ENCODE assay signal across 13 cellular contexts in the genomic region with DNA sequence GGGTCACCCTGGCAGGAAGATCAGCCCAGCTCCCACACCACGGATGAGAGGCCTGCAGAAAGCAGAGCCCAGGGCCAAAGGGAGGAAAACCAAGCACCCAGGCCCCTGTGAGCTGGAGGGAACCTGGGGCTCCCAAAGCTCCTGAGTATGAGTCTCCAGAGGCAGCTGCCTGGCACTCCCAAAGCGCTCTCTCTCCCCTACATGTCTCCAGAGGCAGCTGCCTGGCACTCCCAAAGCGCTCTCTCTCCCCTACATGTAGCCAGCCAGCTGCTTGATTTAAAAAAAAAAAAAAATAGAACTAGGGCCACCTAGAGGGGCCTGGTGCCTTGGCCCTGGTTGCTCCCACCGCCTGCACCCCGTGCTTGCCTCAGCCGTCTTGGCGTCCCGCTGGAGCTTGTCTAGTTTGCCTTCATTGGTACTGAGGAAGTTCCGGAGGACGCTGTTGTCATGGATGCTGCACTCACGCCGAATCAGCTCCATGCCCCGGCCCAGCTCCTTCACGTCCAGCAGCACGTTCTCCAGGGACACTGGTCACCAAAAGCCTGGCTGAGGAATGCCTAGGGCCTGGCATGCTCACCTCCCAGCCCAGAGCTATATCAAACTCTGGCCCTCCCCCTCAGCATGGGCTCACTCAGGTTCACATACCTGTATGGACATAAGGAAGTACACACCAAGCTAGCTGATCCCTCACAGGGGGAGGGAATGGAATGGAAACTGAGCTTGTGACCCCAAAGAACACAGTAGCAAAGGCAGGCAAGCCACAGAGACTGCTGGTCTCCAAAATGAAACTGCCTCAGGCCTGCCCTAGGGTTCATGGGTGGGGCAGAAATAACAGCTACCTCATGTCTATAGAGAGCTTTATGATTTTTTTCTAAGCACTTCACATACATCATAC. TPM values are rescaled to one million over a fixed set of nuclear protein-coding genes. Genes with fewer than 3 reads are reported as not detected.
DNase-seq lines count a peak whose midpoint lies in the region; ATAC-seq and TF ChIP-seq lines count a peak whose summit lies in the region.
"Had no signal": no experiment of that assay in that cellular context is flagged by ENCODE, and none has a peak within 500 bp of the region (broad histone marks: within the 10 kb centered on the region; RNA-seq: fewer than 3 reads in every experiment).

No MANE protein-coding gene starts in this region.

- H3K4me1 Mint-ChIP-seq in type B pancreatic cell (ENCODE audit: unreplicated experiment): peaks cover 11% of the 10 kb centered on the region
- peaks cover 7% of the 10 kb centered on the region for H3K4me1 Mint-ChIP-seq in glutamatergic neuron (ENCODE audit: low read depth, unreplicated experiment)

- H3K27me3 ChIP-seq in cardiac muscle cell (no peaks in the 10 kb centered on the region), muscle layer of colon (ENCODE audit: control insufficient read depth in 1 of 2, insufficient read depth in 2 of 2, low read length in 2 of 2) (no peaks in the 10 kb centered on the region)
- H3K27me3 ChIP-seq: neutrophil had no signal

- no peaks in the 10 kb centered on the region for H3K27me3 Mint-ChIP-seq in type B pancreatic cell
- H3K27me3 Mint-ChIP-seq in glutamatergic neuron (ENCODE audit: unreplicated experiment): peaks cover 7% of the 10 kb centered on the region

- H3K9me3 Mint-ChIP-seq in type B pancreatic cell (no peaks in the 10 kb centered on the region), glutamatergic neuron (ENCODE audit: unreplicated experiment) (peaks cover 5% of the 10 kb centered on the region)

- H3K9me3 ChIP-seq in cardiac muscle cell (ENCODE audit: low read depth) (no peaks in the 10 kb centered on the region), muscle layer of colon (ENCODE audit: low read length) (no peaks in the 10 kb centered on the region)
- H3K9me3 ChIP-seq: neutrophil had no signal

- H3K4me1 ChIP-seq in cardiac muscle cell (ENCODE audit: low read depth) (peaks cover 10% of the 10 kb centered on the region), muscle layer of colon (ENCODE audit: insufficient read depth, low read length) (peaks cover 8% of the 10 kb centered on the region)

- intact Hi-C loops in Right ventricle myocardium inferior (cut with DNase I): no loop called here

- peak overlapping the region; percentile 26 for H3K27ac Mint-ChIP-seq in type B pancreatic cell
- no peak overlapping the region for H3K27ac Mint-ChIP-seq in glutamatergic neuron (ENCODE audit: unreplicated experiment)

- H3K36me3 ChIP-seq in cardiac muscle cell (no peaks in the 10 kb centered on the region), muscle layer of colon (ENCODE audit: insufficient read depth, low read length) (peaks cover 71% of the 10 kb centered on the region)

- H3K36me3 Mint-ChIP-seq in type B pancreatic cell (peaks cover 5% of the 10 kb centered on the region), glutamatergic neuron (ENCODE audit: unreplicated experiment) (no peaks in the 10 kb centered on the region)

- H3K27ac ChIP-seq in cardiac muscle cell (peak overlapping the region; percentile 13), angular gyrus (ENCODE audit: low read depth, low read length) (peak overlapping the region; percentile 25), muscle layer of colon (ENCODE audit: low read depth, low read length) (peak overlapping the region; percentile 20)
- H3K27ac ChIP-seq: neutrophil had no signal

- H3K4me3 ChIP-seq in cardiac muscle cell (no peak overlapping the region), muscle layer of colon (ENCODE audit: low read depth in 1 of 2, low read length in 2 of 2) (no peak overlapping the region)

- ATAC-seq in Right ventricle myocardium inferior: no peak

- DNase-seq in cardiac muscle cell (ENCODE audit: low read depth in 1 of 2, low spot score in 1 of 2): no peak
- no peak for DNase-seq in Right ventricle myocardium inferior (ENCODE audit: missing footprints)
- DNase-seq in type B pancreatic cell (ENCODE audit: extremely low spot score, unreplicated experiment): no peak
- DNase-seq in glutamatergic neuron: no peak
- no peak for DNase-seq in cortex of kidney (lab: John Stamatoyannopoulos, UW)
- no peak for DNase-seq in NCI-H2227 treated with DMSO at 0.1 percent for 48 hours (lab: John Stamatoyannopoulos, UW)
- DNase-seq: effector memory CD4-positive, alpha-beta T cell; NCI-H1694 treated with DMSO at 0.1 percent for 48 hours; stimulated activated CD4-positive, alpha-beta T cell treated with anti-CD3 and anti-CD28 coated beads, Interleukin-2, amount 100 ng/mL, for 24 hours; T-helper 9 cell had no signal

- no peak overlapping the region for H3K9ac ChIP-seq in muscle layer of colon (ENCODE audit: low read length)

- no peak overlapping the region for H3K4me3 Mint-ChIP-seq in type B pancreatic cell
- no peak overlapping the region for H3K4me3 Mint-ChIP-seq in glutamatergic neuron (ENCODE audit: unreplicated experiment)

- TF ChIP-seq CTCF in cardiac muscle cell (IDR thresholded peaks at IDR 0.05; ENCODE audit: low read depth, low read length) (no peak), type B pancreatic cell (conservative IDR thresholded peaks at IDR 0.05) (no peak), glutamatergic neuron (IDR thresholded peaks at IDR 0.05; ENCODE audit: partially characterized antibody, unreplicated experiment) (no peak)

RNA-seq across cellular contexts. Expression of gene PRPF40B, which starts 24.7 kb away (rescaled TPM):
- 27.4 and 52.9 TPM in 2 replicates for total RNA-seq in cardiac muscle cell
- 46.4 and 67.0 TPM in 2 replicates for polyA plus RNA-seq in cardiac muscle cell
- total RNA-seq in Right ventricle myocardium inferior: 17.1 TPM
- total RNA-seq in type B pancreatic cell (ENCODE audit: low replicate concordance): 25.0 and 35.4 TPM in 2 replicates
- total RNA-seq in glutamatergic neuron (ENCODE audit: unreplicated experiment): 26.4 TPM

RNA-seq across cellular contexts. Expression of gene FAM186B, which starts 42.6 kb away (rescaled TPM):
- total RNA-seq in cardiac muscle cell (0.21 and 1.6 TPM in 2 replicates), Right ventricle myocardium inferior (0.62 TPM), type B pancreatic cell (ENCODE audit: low replicate concordance) (0.14 and 0.21 TPM in 2 replicates), glutamatergic neuron (ENCODE audit: unreplicated experiment) (not detected)
- polyA plus RNA-seq in cardiac muscle cell: 0.64 and 0.99 TPM in 2 replicates

RNA-seq across cellular contexts. Expression of gene FMNL3, which starts 59.1 kb away (rescaled TPM):
- total RNA-seq in cardiac muscle cell: 5.1 and 5.6 TPM in 2 replicates
- polyA plus RNA-seq in cardiac muscle cell: 2.9 and 4.7 TPM in 2 replicates
- 10.8 TPM for total RNA-seq in Right ventricle myocardium inferior
- 2.5 and 21.1 TPM in 2 replicates for total RNA-seq in type B pancreatic cell (ENCODE audit: low replicate concordance)
- total RNA-seq in glutamatergic neuron (ENCODE audit: unreplicated experiment): 13.7 TPM
